ENCODE assay signal across 16 cellular contexts in the genomic region with DNA sequence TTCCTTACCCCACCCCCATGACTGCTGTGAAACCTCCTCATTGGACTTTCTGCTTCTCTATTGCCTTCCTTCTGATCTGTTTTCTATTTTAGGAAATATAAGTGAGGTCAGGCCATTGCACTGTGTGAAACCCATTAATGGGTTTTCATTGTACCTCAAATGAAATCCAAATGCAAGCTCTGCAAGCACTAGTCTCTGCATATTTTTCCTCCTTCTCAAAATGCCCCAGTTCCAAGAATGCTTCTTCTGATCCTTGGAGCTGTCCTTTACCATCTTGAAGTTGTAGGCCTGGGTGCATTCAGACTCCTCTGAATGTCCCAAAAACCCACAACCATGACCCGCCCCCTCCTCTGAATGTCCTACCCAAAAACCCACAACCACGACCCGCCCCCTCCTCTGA. TPM values are rescaled to one million over a fixed set of nuclear protein-coding genes. Genes with fewer than 3 reads are reported as not detected.
"Had no signal": no experiment of that assay in that cellular context is flagged by ENCODE, and none has a peak within 500 bp of the region (broad histone marks: within the 10 kb centered on the region; RNA-seq: fewer than 3 reads in every experiment).

No MANE protein-coding gene starts in this region.

- H3K4me3 Mint-ChIP-seq: activated naive CD8-positive, alpha-beta T cell; stimulated activated naive B cell treated with anti-CD40 and anti-IgM and Interleukin-4, amounts not matched to agents 10 μg/mL and 1 μg/mL and 100 μg/mL, for 72 hours had no signal

- ATAC-seq: left ventricle myocardium superior; psoas muscle; right lobe of liver; stimulated activated naive B cell treated with anti-CD40 and anti-IgM and Interleukin-4, amounts not matched to agents 10 μg/mL and 1 μg/mL and 100 μg/mL, for 72 hours; upper lobe of right lung had no signal

- H3K27ac ChIP-seq: psoas muscle, right lobe of liver, upper lobe of right lung had no signal

- H3K4me1 ChIP-seq: psoas muscle, right lobe of liver, upper lobe of right lung had no signal

- DNase-seq: activated CD4-positive, CD25-positive, alpha-beta regulatory T cell treated with anti-CD3 and anti-CD28 coated beads, Interleukin-2, amount 50 U/mL, for 72 hours; activated effector memory CD4-positive, alpha-beta T cell treated with anti-CD3 and anti-CD28 coated beads, Interleukin-2, amount 50 U/mL, for 16 hours; anterior cingulate cortex; left ventricle myocardium superior; mesenchymal stem cell; psoas muscle; right lobe of liver; stimulated activated naive B cell treated with anti-CD40 and anti-IgM and Interleukin-4, amounts not matched to agents 10 μg/mL and 1 μg/mL and 100 μg/mL, for 72 hours; SW 1271; upper lobe of right lung had no signal

- H3K36me3 ChIP-seq: right lobe of liver, upper lobe of right lung had no signal

- H3K27ac Mint-ChIP-seq: activated naive CD8-positive, alpha-beta T cell had no signal

- H3K9me3 ChIP-seq: psoas muscle, right lobe of liver, upper lobe of right lung had no signal

- H3K4me3 ChIP-seq: psoas muscle, right lobe of liver, upper lobe of right lung had no signal

- H3K27me3 ChIP-seq: right lobe of liver, upper lobe of right lung had no signal

- H3K36me3 Mint-ChIP-seq: activated naive CD8-positive, alpha-beta T cell had no signal

RNA-seq across cellular contexts. Expression of gene IL1A, which starts 8.2 kb away (rescaled TPM):
- total RNA-seq: left ventricle myocardium superior, osteoblast, right lobe of liver, temporal lobe had no signal

RNA-seq across cellular contexts. Expression of gene NT5DC4, which starts 55.3 kb away (rescaled TPM):
- total RNA-seq: bronchial epithelial cell, frontal cortex, kidney epithelial cell, left ventricle myocardium superior, osteoblast, psoas muscle, right lobe of liver, temporal lobe, upper lobe of right lung had no signal
